15 cellular contexts compared by ENCODE assay signal in genomic region chr14:93683241-93683640, GRCh38.
DNase-seq lines count a peak whose midpoint lies in the region; TF ChIP-seq lines count a peak whose summit lies in the region.
"Had no signal": no experiment of that assay in that cellular context is flagged by ENCODE, and none has a peak within 500 bp of the region (broad histone marks: within the 10 kb centered on the region; RNA-seq: fewer than 3 reads in every experiment).

No MANE protein-coding gene starts in this region.

- no peak for TF ChIP-seq EP300 in Ishikawa (IDR thresholded peaks at IDR 0.05; ENCODE audit: borderline replicate concordance)

- no peak for TF ChIP-seq RAD21 in Ishikawa (IDR thresholded peaks at IDR 0.05; ENCODE audit: low read depth)

- H3K4me1 ChIP-seq in SJCRH30 (no peaks in the 10 kb centered on the region), uterus (no peaks in the 10 kb centered on the region)

- DNase-seq in DMS53 (lab: John Stamatoyannopoulos, UW) = peak; percentile 5
- DNase-seq in DMS53 treated with DMSO at 0.1 percent for 48 hours (lab: John Stamatoyannopoulos, UW; ENCODE audit: unreplicated experiment) = no peak
- DNase-seq in SJCRH30 = peak; percentile 54 to 73
- peak; percentile 72 for DNase-seq in iPS-NIHi11 (ENCODE audit: low spot score)
- DNase-seq in activated T-cell treated with anti-CD3 and anti-CD28 coated beads, Interleukin-2, amount 50 U/mL, for 24 hours = no peak
- DNase-seq in stimulated activated CD4-positive, alpha-beta T cell treated with anti-CD3 and anti-CD28 coated beads, Interleukin-4, amount 100 ng/mL, for 24 hours = no peak
- DNase-seq in uterus = no peak
- DNase-seq: activated CD4-positive, alpha-beta T cell treated with anti-CD3 and anti-CD28 coated beads for 4 hours; activated naive CD4-positive, alpha-beta T cell treated with Interleukin-2 at 50 U/mL for 16 hours; cerebellar nuclear complex; DMS79; left cardiac atrium; stimulated activated CD4-positive, alpha-beta T cell treated with anti-CD3 and anti-CD28 coated beads, Interleukin-12 subunit alpha, Interleukin-12 subunit beta, amount 100 ng/mL, for 4 hours had no signal

- no peaks in the 10 kb centered on the region for H3K4me1 Mint-ChIP-seq in activated T-cell treated with anti-CD3 and anti-CD28 coated beads, Interleukin-2, amount 50 U/mL, for 24 hours (ENCODE audit: low read depth)

- H3K4me3 ChIP-seq in SJCRH30 (no peak overlapping the region), uterus (no peak overlapping the region)

- intact Hi-C loops in uterus (cut with DNase I; ENCODE audit: low total_unique reads) = no loop called here

- no peaks in the 10 kb centered on the region for H3K27me3 ChIP-seq in SJCRH30
- H3K27me3 ChIP-seq in uterus = no peaks in the 10 kb centered on the region

- no peaks in the 10 kb centered on the region; the same call in 1 of the 2 replicates for H3K36me3 ChIP-seq in SJCRH30
- H3K36me3 ChIP-seq in uterus = no peaks in the 10 kb centered on the region

- H3K36me3 Mint-ChIP-seq in activated T-cell treated with anti-CD3 and anti-CD28 coated beads, Interleukin-2, amount 50 U/mL, for 24 hours (ENCODE audit: low read depth) = no peaks in the 10 kb centered on the region

- H3K9me3 Mint-ChIP-seq in activated T-cell treated with anti-CD3 and anti-CD28 coated beads, Interleukin-2, amount 50 U/mL, for 24 hours = no peaks in the 10 kb centered on the region

- no peak for TF ChIP-seq POLR2A in uterus (IDR thresholded peaks at IDR 0.05)

- peaks cover 32% of the 10 kb centered on the region for H3K27me3 Mint-ChIP-seq in activated T-cell treated with anti-CD3 and anti-CD28 coated beads, Interleukin-2, amount 50 U/mL, for 24 hours

- no peak overlapping the region for H3K27ac ChIP-seq in SJCRH30
- H3K27ac ChIP-seq in uterus = no peak overlapping the region
- H3K27ac ChIP-seq: 22Rv1 had no signal

- TF ChIP-seq CTCF in uterus (IDR thresholded peaks at IDR 0.05) = no peak

- no peak overlapping the region for H3K4me3 Mint-ChIP-seq in activated T-cell treated with anti-CD3 and anti-CD28 coated beads, Interleukin-2, amount 50 U/mL, for 24 hours

- no peaks in the 10 kb centered on the region for H3K9me3 ChIP-seq in SJCRH30 (replicated peaks)
- no peaks in the 10 kb centered on the region for H3K9me3 ChIP-seq in uterus

- H3K27ac Mint-ChIP-seq in activated T-cell treated with anti-CD3 and anti-CD28 coated beads, Interleukin-2, amount 50 U/mL, for 24 hours = no peak overlapping the region

TF ChIP-seq in Ishikawa, 13 proteins besides CTCF, POLR2A, EP300 and RAD21:
- peak; percentile 92 for TF ChIP-seq USF1 (IDR thresholded peaks at IDR 0.05)
- TF ChIP-seq NFIC (IDR thresholded peaks at IDR 0.05) = no peak

Comparison
In these comparisons a context has a peak if more than half of its experiments do, and no peak if none do; other contexts are left out.
1. DNase-seq: peak in DMS53 (single experiment), SJCRH30 (2 of 2) and iPS-NIHi11 (single experiment); none in DMS53 treated with DMSO at 0.1 percent for 48 hours (single experiment), activated T-cell treated with anti-CD3 and anti-CD28 coated beads, Interleukin-2, amount 50 U/mL, for 24 hours (single experiment), stimulated activated CD4-positive, alpha-beta T cell treated with anti-CD3 and anti-CD28 coated beads, Interleukin-4, amount 100 ng/mL, for 24 hours (single experiment) and uterus (0 of 2).